16 cellular contexts compared by ENCODE assay signal in the genomic region with DNA sequence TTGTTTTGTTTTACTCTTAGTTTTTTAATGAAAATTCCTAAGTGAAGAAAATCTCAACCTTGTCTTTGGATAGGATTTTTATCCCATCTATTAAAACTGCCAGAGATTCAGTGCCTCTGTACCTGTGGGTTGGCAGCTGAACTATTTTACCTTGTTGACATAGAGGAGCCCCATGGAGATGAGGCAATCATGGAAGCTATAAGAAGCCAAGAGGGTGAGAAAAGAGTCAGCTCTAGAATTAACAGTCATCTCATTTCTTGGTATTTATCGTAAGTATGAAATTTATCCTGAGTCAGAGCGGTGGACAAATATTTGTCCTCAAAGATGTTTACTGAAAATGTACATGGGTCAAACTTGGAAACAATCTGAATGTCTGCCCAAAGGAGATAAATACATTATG.
"Had no signal": no experiment of that assay in that cellular context is flagged by ENCODE, and none has a peak within 500 bp of the region (broad histone marks: within the 10 kb centered on the region; RNA-seq: fewer than 3 reads in every experiment).

No MANE protein-coding gene starts in this region.

- DNase-seq: activated CD4-positive, alpha-beta T cell treated with anti-CD3 and anti-CD28 coated beads for 4 hours; activated effector memory CD4-positive, alpha-beta T cell treated with anti-CD3 and anti-CD28 coated beads, Interleukin-2, amount 50 U/mL, for 16 hours; caudate nucleus; colonic mucosa; foreskin melanocyte; head of caudate nucleus; left colon; mucosa of descending colon; naive thymus-derived CD8-positive, alpha-beta T cell; nucleus accumbens; SW 1271; T-helper 9 cell; trophoblast cell had no signal

- H3K27me3 ChIP-seq: colonic mucosa, right atrium auricular region, SJSA1 had no signal

- H3K9me3 ChIP-seq: colonic mucosa, mucosa of descending colon, right atrium auricular region, SJSA1 had no signal

- ATAC-seq: left colon; mucosa of descending colon; naive thymus-derived CD8-positive, alpha-beta T cell had no signal

- H3K36me3 ChIP-seq: colonic mucosa, right atrium auricular region, SJSA1 had no signal

- H3K4me3 Mint-ChIP-seq: naive thymus-derived CD8-positive, alpha-beta T cell had no signal

- H3K4me3 ChIP-seq: colonic mucosa, mucosa of descending colon, right atrium auricular region, SJSA1, skin epidermis had no signal

- H3K4me1 ChIP-seq: colonic mucosa, right atrium auricular region had no signal
